In genomic region chr5:93874080-93874479, GRCh38 we compare ENCODE assay signal across 1 cellular context.
TF ChIP-seq lines count a peak whose summit lies in the region.

No MANE protein-coding gene starts in this region.

TF ChIP-seq in GM12878, 131 proteins besides CTCF, POLR2A, EP300 and RAD21 (continued from another document):
- no peak for TF ChIP-seq PRDM15 (CRISPR knock-in tag; IDR thresholded peaks at IDR 0.05)
